In the genomic region with DNA sequence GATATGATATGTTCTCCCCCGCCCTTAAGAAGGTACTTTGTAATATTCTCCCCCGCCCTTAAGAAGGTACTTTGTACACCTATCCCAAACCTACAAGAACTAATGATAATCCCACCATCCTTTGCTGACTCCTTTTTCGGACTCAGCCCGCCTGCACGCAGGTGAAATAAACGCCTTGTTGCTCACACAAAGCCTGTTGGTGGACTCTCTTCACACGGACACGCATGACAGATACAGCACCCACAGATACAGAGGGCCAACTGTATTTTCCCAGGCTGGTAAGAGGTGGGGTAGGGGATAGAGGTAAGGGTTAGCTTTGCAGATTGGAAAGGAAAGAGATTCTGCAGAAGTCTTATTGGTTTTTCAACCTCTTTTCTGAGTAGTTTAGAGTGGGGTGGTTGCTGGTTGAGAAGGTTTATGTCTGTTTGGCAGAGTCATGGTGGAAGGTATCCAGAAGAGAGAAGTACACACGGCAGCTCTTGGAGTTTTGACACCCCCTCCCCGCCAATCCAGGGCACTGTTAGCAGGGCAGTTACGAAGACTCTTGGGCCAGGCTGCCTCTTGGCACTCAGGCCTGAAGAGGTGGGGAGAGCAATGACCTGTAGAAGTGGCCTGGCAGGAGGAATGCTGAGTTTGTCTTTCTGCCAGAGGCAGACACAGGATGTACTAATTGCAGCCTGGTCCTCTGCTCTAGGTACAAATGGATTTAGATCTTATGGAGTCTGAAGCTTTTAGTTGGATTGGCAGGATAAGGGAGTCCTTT, we compare ENCODE assay signal across 11 cellular contexts.
"Had no signal": no experiment of that assay in that cellular context is flagged by ENCODE, and none has a peak within 500 bp of the region (broad histone marks: within the 10 kb centered on the region; RNA-seq: fewer than 3 reads in every experiment).

No MANE protein-coding gene starts in this region.

- H3K36me3 ChIP-seq: esophagus squamous epithelium had no signal

- H3K4me1 ChIP-seq: testis had no signal

- H3K27me3 ChIP-seq: esophagus squamous epithelium, testis had no signal

- H3K9me3 ChIP-seq: esophagus squamous epithelium, testis had no signal

- DNase-seq: activated CD4-positive, alpha-beta T cell treated with anti-CD3 and anti-CD28 coated beads for 4 hours; activated CD8-positive, alpha-beta T cell treated with anti-CD3 and anti-CD28 coated beads, Interleukin-2, amount 10 ng/mL, durations not matched to agents 7 days and 5 days; activated naive CD4-positive, alpha-beta T cell; activated naive CD8-positive, alpha-beta T cell treated with anti-CD3 and anti-CD28 coated beads, Interleukin-2, amount 50 U/mL, for 24 hours; esophagus squamous epithelium; foreskin fibroblast; islet precursor cell; mesenchymal stem cell; stimulated activated CD4-positive, alpha-beta T cell treated with anti-CD3 and anti-CD28 coated beads, Interleukin-4, amount 100 ng/mL, for 1 hour; T-cell; testis had no signal

- H3K4me3 ChIP-seq: esophagus squamous epithelium, testis had no signal

- ATAC-seq: activated CD8-positive, alpha-beta T cell treated with anti-CD3 and anti-CD28 coated beads, Interleukin-2, amount 10 ng/mL, durations not matched to agents 7 days and 5 days; activated naive CD8-positive, alpha-beta T cell treated with anti-CD3 and anti-CD28 coated beads, Interleukin-2, amount 50 U/mL, for 24 hours; T-cell had no signal

- H3K27ac ChIP-seq: esophagus squamous epithelium, testis had no signal
